In the genomic region with DNA sequence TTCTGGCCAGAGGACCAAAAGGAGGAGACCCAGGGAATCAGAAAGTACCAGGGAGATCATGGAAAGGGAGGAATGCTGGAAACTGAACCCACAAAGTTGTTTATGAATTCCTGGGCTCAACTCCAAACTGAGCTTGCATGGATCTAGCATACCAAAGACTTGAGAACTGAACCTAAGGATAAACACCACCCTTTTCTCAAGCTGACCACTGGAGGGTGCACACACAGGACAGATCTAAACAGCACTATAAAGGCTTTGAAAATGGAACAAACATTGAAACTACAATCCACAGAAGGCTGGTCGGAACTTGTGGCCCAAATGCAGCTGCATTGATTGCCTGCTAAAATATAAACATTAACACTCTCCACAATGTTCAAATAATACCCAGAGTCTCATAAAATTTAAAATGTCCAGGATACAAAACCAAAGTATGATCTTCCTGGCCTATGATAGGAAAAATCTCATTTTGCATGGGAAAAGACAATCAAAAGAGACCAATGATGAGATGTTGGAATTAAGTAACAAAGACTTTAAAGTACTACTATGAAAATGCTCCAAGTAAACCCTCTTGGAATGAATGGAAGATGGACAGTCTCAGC, we compare ENCODE assay signal across 9 cellular contexts. TPM values are rescaled to one million over a fixed set of nuclear protein-coding genes. Genes with fewer than 3 reads are reported as not detected.
DNase-seq lines count a peak whose midpoint lies in the region; ATAC-seq and TF ChIP-seq lines count a peak whose summit lies in the region.
"Had no signal": no experiment of that assay in that cellular context is flagged by ENCODE, and none has a peak within 500 bp of the region (broad histone marks: within the 10 kb centered on the region; RNA-seq: fewer than 3 reads in every experiment).

No MANE protein-coding gene starts in this region.

- TF ChIP-seq CTCF in Panc1 (IDR thresholded peaks at IDR 0.05) (peak; percentile 83), endothelial cell (IDR thresholded peaks at IDR 0.05; ENCODE audit: unreplicated experiment) (peak; percentile 52)

- H3K4me1 ChIP-seq in Panc1 (ENCODE audit: control insufficient read depth, insufficient read depth, low read length) = peaks cover 2% of the 10 kb centered on the region; the same call in 1 of the 2 replicates
- peaks cover 0 to under 1% of the 10 kb centered on the region in 2 donors for H3K4me1 ChIP-seq in naive thymus-derived CD4-positive, alpha-beta T cell (ENCODE audit: control insufficient read depth in 2 of 2, insufficient read depth in 2 of 2, low read length in 2 of 2)

- no peak overlapping the region for H3K4me3 ChIP-seq in Panc1 (ENCODE audit: low read depth in 2 of 2, low read length in 2 of 2)
- H3K4me3 ChIP-seq in naive thymus-derived CD4-positive, alpha-beta T cell (ENCODE audit: low read length) = no peak overlapping the region
- H3K4me3 ChIP-seq: BLaER1 had no signal

- H3K4me3 Mint-ChIP-seq in endothelial cell (ENCODE audit: unreplicated experiment) = no peak overlapping the region
- no peak overlapping the region for H3K4me3 Mint-ChIP-seq in naive thymus-derived CD4-positive, alpha-beta T cell

- ATAC-seq in Panc1 (peak; percentile 90), HG02973 (IDR thresholded peaks at IDR 0.05; ENCODE audit: unreplicated experiment) (no peak)
- peak; percentile 55 for ATAC-seq in naive thymus-derived CD4-positive, alpha-beta T cell

- DNase-seq in NCI-H1092 treated with DMSO at 0.1 percent for 48 hours (lab: John Stamatoyannopoulos, UW) = peak; percentile 2
- no peak for DNase-seq in NCI-H1092 (lab: John Stamatoyannopoulos, UW)
- DNase-seq in HEK293T (ENCODE audit: extremely low spot score) = peak; percentile 53
- DNase-seq in Panc1 (ENCODE audit: low read depth, low spot score) = no peak
- DNase-seq in endothelial cell (ENCODE audit: low spot score) = no peak
- DNase-seq in naive thymus-derived CD4-positive, alpha-beta T cell = no peak
- no peak for DNase-seq in cerebellar nuclear complex (lab: John Stamatoyannopoulos, UW)

- no peaks in the 10 kb centered on the region for H3K36me3 Mint-ChIP-seq in endothelial cell (ENCODE audit: low read depth, unreplicated experiment)
- peaks cover 0 to 13% (median 0%) of the 10 kb centered on the region in 5 donors for H3K36me3 Mint-ChIP-seq in naive thymus-derived CD4-positive, alpha-beta T cell

- CTCF ChIA-PET in HEK293T (lab: Yijun Ruan, JAX) (interaction anchor here (1.0 to 1.6 kb wide), 4 partner anchors 9 to 268 kb away, joined by 4 to 7 read pairs (median 4); no protein-coding TSS in a partner anchor), Panc1 (lab: Charles Lee) (interaction anchor here (0.6 to 1.0 kb wide), 6 partner anchors 16 to 1439 kb away, joined by 3 to 8 read pairs (median 4); no protein-coding TSS in a partner anchor)
- CTCF ChIA-PET in naive thymus-derived CD4-positive, alpha-beta T cell (lab: Charles Lee) = interaction anchor here (0.7 to 1.9 kb wide), 5 partner anchors 10 to 120 kb away, joined by 3 to 4 read pairs (median 4); no protein-coding TSS in a partner anchor

- POLR2A ChIA-PET in HEK293T (lab: Yijun Ruan, JAX) (no interaction called here), Panc1 (lab: Charles Lee) (no interaction called here)
- POLR2A ChIA-PET in naive thymus-derived CD4-positive, alpha-beta T cell (lab: Charles Lee) = interaction anchor here (0.9 kb wide), 1 partner anchor 9 kb away, joined by 6 read pairs; no protein-coding TSS in a partner anchor

- in situ Hi-C loops in Panc1 (cut with HindIII; ENCODE audit: low pct_unique_long_range_greater_than_20kb, low sequenced_read_pairs) = no loop called here

- no TSS peak for BruUV-seq in Panc1 (replicated peaks; lab: Mats Ljungman, UMichigan)

- no peaks in the 10 kb centered on the region for H3K9me3 Mint-ChIP-seq in endothelial cell (ENCODE audit: unreplicated experiment)
- peaks cover 0 to 5% (median 0%) of the 10 kb centered on the region in 11 donors for H3K9me3 Mint-ChIP-seq in naive thymus-derived CD4-positive, alpha-beta T cell

- no peaks in the 10 kb centered on the region for H3K27me3 ChIP-seq in Panc1 (ENCODE audit: control insufficient read depth, insufficient read depth, low read length)
- H3K27me3 ChIP-seq in naive thymus-derived CD4-positive, alpha-beta T cell (ENCODE audit: control insufficient read depth in 2 of 2, insufficient read depth in 2 of 2, low read length in 2 of 2) = no peaks in the 10 kb centered on the region
- H3K27me3 ChIP-seq: BLaER1 had no signal

- no peaks in the 10 kb centered on the region for H3K4me1 Mint-ChIP-seq in endothelial cell (ENCODE audit: unreplicated experiment)
- peaks cover 0 to 24% (median 2%) of the 10 kb centered on the region in 7 donors for H3K4me1 Mint-ChIP-seq in naive thymus-derived CD4-positive, alpha-beta T cell

- peaks cover 8% of the 10 kb centered on the region for H3K27me3 Mint-ChIP-seq in endothelial cell (ENCODE audit: unreplicated experiment)
- H3K27me3 Mint-ChIP-seq in naive thymus-derived CD4-positive, alpha-beta T cell = peaks cover 13 to 29% (median 19%) of the 10 kb centered on the region in 5 donors

- H3K27ac ChIP-seq in Panc1 (ENCODE audit: low read length) = no peak overlapping the region
- H3K27ac ChIP-seq in naive thymus-derived CD4-positive, alpha-beta T cell (ENCODE audit: low read depth, low read length) = no peak overlapping the region
- H3K27ac ChIP-seq: BLaER1 had no signal

- H3K36me3 ChIP-seq in Panc1 (ENCODE audit: control insufficient read depth, insufficient read depth, low read length) = no peaks in the 10 kb centered on the region
- no peaks in the 10 kb centered on the region for H3K36me3 ChIP-seq in naive thymus-derived CD4-positive, alpha-beta T cell (ENCODE audit: control insufficient read depth in 2 of 3, insufficient read depth in 3 of 3, low read length in 3 of 3)
- H3K36me3 ChIP-seq: BLaER1 had no signal

- intact Hi-C loops in Panc1 (cut with micrococcal nuclease; ENCODE audit: unreplicated experiment) = no loop called here
- intact Hi-C loops in naive thymus-derived CD4-positive, alpha-beta T cell (cut with micrococcal nuclease) = loop anchor here in 1 of 2 donors (10.0 kb wide), 1 partner anchor 271 kb away; no protein-coding TSS in a partner anchor

- H3K27ac Mint-ChIP-seq in endothelial cell (ENCODE audit: unreplicated experiment) = no peak overlapping the region
- no peak overlapping the region for H3K27ac Mint-ChIP-seq in naive thymus-derived CD4-positive, alpha-beta T cell

- H3K9me3 ChIP-seq in Panc1 (ENCODE audit: control insufficient read depth, insufficient read depth, low read depth, low read length) = no peaks in the 10 kb centered on the region
- H3K9me3 ChIP-seq in naive thymus-derived CD4-positive, alpha-beta T cell (ENCODE audit: control insufficient read depth in 2 of 3, low read length in 3 of 3) = no peaks in the 10 kb centered on the region
- H3K9me3 ChIP-seq: BLaER1 had no signal

TF ChIP-seq in HEK293T, 16 proteins besides CTCF, POLR2A, EP300 and RAD21:
- TF ChIP-seq NFRKB (IDR thresholded peaks at IDR 0.05) (no peak), SP1 (IDR thresholded peaks at IDR 0.05) (no peak), TARDBP (IDR thresholded peaks at IDR 0.05) (no peak), FOXK2 (IDR thresholded peaks at IDR 0.05) (no peak), HDGF (IDR thresholded peaks at IDR 0.05; ENCODE audit: borderline replicate concordance) (no peak), ELF4 (IDR thresholded peaks at IDR 0.05) (no peak), ZNF384 (IDR thresholded peaks at IDR 0.05) (no peak), CTBP1 (IDR thresholded peaks at IDR 0.05; ENCODE audit: borderline replicate concordance) (no peak), FOXM1 (IDR thresholded peaks at IDR 0.05; ENCODE audit: borderline replicate concordance) (no peak), L3MBTL2 (conservative IDR thresholded peaks at IDR 0.05) (no peak), ARNT (IDR thresholded peaks at IDR 0.05) (no peak), SUZ12 (IDR thresholded peaks at IDR 0.05) (no peak), FOXA1 (IDR thresholded peaks at IDR 0.05) (no peak), LEF1 (IDR thresholded peaks at IDR 0.05; ENCODE audit: borderline replicate concordance) (no peak)
- TF ChIP-seq, protein P1, sequence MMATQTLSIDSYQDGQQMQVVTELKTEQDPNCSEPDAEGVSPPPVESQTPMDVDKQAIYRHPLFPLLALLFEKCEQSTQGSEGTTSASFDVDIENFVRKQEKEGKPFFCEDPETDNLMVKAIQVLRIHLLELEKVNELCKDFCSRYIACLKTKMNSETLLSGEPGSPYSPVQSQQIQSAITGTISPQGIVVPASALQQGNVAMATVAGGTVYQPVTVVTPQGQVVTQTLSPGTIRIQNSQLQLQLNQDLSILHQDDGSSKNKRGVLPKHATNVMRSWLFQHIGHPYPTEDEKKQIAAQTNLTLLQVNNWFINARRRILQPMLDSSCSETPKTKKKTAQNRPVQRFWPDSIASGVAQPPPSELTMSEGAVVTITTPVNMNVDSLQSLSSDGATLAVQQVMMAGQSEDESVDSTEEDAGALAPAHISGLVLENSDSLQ (IDR thresholded peaks at IDR 0.05) = no peak

RNA-seq across cellular contexts. Expression of a gene that starts 15.6 kb away (rescaled TPM):
- total RNA-seq in Panc1 (2021; ENCODE audit: unreplicated experiment) (48.9 TPM), endothelial cell (ENCODE audit: unreplicated experiment) (7.1 TPM)
- polyA plus RNA-seq in Panc1 (2012; ENCODE audit: insufficient read length) = 46.4 TPM
- 100 to 1,000 TPM; 118 to 632 (median 549) TPM for total RNA-seq in naive thymus-derived CD4-positive, alpha-beta T cell
- 100 to 1,000 TPM; 148 to 174 TPM for polyA plus RNA-seq in naive thymus-derived CD4-positive, alpha-beta T cell

RNA-seq across cellular contexts. Expression of a gene that starts 37.1 kb away (rescaled TPM):
- total RNA-seq in Panc1 (2021; ENCODE audit: unreplicated experiment) (not detected), endothelial cell (ENCODE audit: unreplicated experiment) (not detected)
- polyA plus RNA-seq in Panc1 (2012; ENCODE audit: insufficient read length) = not detected
- 1 to 10 TPM in 1 of 5 experiments, not detected in 4; 1.2 TPM for total RNA-seq in naive thymus-derived CD4-positive, alpha-beta T cell
- not detected for polyA plus RNA-seq in naive thymus-derived CD4-positive, alpha-beta T cell

RNA-seq across cellular contexts. Expression of a gene that starts 50.6 kb away (rescaled TPM):
- total RNA-seq in Panc1 (2021; ENCODE audit: unreplicated experiment) = 77.6 TPM
- 55.3 TPM for polyA plus RNA-seq in Panc1 (2012; ENCODE audit: insufficient read length)
- total RNA-seq in endothelial cell (ENCODE audit: unreplicated experiment) = 20.0 TPM
- total RNA-seq in naive thymus-derived CD4-positive, alpha-beta T cell = 10 to 100 TPM; 18.0 to 35.4 (median 32.2) TPM
- 10 to 100 TPM; 14.8 to 25.2 TPM for polyA plus RNA-seq in naive thymus-derived CD4-positive, alpha-beta T cell

Comparison
In these comparisons a context has a peak if more than half of its experiments do, and no peak if none do; other contexts are left out.
1. DNase-seq: peak in NCI-H1092 treated with DMSO at 0.1 percent for 48 hours (single experiment) and HEK293T (single experiment); none in NCI-H1092 (single experiment), Panc1 (single experiment), endothelial cell (single experiment), naive thymus-derived CD4-positive, alpha-beta T cell (0 of 9) and cerebellar nuclear complex (0 of 2).